ENCODE assay signal across 10 cellular contexts in the genomic region with DNA sequence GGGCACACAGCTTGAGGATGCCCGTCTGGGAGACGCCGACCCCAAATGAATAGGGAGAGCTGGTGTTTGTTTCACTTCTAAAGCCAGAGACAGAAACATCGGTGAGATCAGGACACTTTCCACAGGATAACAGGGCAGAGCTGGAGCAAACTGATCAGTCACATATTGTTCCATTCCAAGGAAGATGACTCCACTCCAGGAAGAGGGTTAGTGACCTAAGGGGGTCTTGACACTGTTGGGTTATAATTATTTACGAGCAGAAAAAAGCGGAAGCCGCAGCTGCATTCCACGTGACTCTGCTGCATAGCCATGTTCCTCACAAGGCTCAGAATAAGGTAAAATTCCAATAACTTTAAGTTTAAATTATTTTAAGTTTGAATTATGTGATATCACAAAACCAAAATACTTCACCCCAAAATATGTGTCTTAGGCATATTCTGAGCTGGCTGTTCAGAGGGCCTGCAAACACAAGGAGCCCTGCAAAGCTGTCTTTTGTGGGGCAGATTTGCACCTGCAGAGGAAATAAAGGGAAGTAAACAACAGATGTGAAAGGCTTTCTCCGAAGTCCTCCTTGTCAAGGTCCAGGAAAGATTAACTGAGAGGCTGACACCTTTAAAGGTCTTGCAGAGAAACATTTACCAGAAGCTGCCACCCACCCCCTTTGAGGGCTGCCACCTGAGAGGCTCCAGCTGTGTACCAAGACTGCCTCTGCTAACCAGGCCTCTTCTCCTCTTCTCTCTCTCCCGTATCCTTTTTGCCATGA.
DNase-seq lines count a peak whose midpoint lies in the region; ATAC-seq and TF ChIP-seq lines count a peak whose summit lies in the region.
"Had no signal": no experiment of that assay in that cellular context is flagged by ENCODE, and none has a peak within 500 bp of the region (broad histone marks: within the 10 kb centered on the region; RNA-seq: fewer than 3 reads in every experiment).

No MANE protein-coding gene starts in this region.

- H3K18ac ChIP-seq in mesendoderm (ENCODE audit: low read length): peak overlapping the region; percentile 89

- no CpG with 5 or more reads among the region's 10 CpGs for WGBS in mesendoderm (ENCODE audit: extremely low coverage, insufficient coverage, low lambda C conversion rate)

- no peak overlapping the region for H3K9ac ChIP-seq in mesendoderm (ENCODE audit: low read length)

- H3K4me1 ChIP-seq in mesendoderm (ENCODE audit: control insufficient read depth, low read depth, low read length): peaks cover 4% of the 10 kb centered on the region

- no peaks in the 10 kb centered on the region for H3K27me3 Mint-ChIP-seq in T-helper 1 cell treated with Interleukin-12 subunit alpha and Interleukin-12 subunit beta and Interleukin-4 antibody, amounts not matched to agents 30 μg/mL and 1 μg/mL, for 36 hours (ENCODE audit: low read depth)

- H3K27ac Mint-ChIP-seq in T-helper 1 cell treated with Interleukin-12 subunit alpha and Interleukin-12 subunit beta and Interleukin-4 antibody, amounts not matched to agents 30 μg/mL and 1 μg/mL, for 36 hours: peak overlapping the region; percentile 96

- H4K5ac ChIP-seq in mesendoderm (ENCODE audit: low read length): no peak overlapping the region

- no peak overlapping the region for H4K8ac ChIP-seq in mesendoderm (ENCODE audit: low read depth, low read length)

- no peak overlapping the region for H3K4ac ChIP-seq in mesendoderm (ENCODE audit: low read depth, low read length)

- H3K4me2 ChIP-seq in mesendoderm (ENCODE audit: low read length): no peak overlapping the region

- H3K4me1 Mint-ChIP-seq in T-helper 1 cell treated with Interleukin-12 subunit alpha and Interleukin-12 subunit beta and Interleukin-4 antibody, amounts not matched to agents 30 μg/mL and 1 μg/mL, for 36 hours (ENCODE audit: low read depth): peaks cover 40% of the 10 kb centered on the region

- H3K56ac ChIP-seq in mesendoderm (ENCODE audit: low read length): peak overlapping the region; percentile 3

- no peaks in the 10 kb centered on the region for H3K79me2 ChIP-seq in mesendoderm (ENCODE audit: control insufficient read depth, insufficient read depth, low read length)

- H2BK120ac ChIP-seq in mesendoderm (ENCODE audit: low read depth, low read length): no peak overlapping the region

- H3K23ac ChIP-seq in mesendoderm (ENCODE audit: low read length): no peak overlapping the region

- H2BK5ac ChIP-seq in mesendoderm (ENCODE audit: low read length): no peak overlapping the region

- no peaks in the 10 kb centered on the region for H3K27me3 ChIP-seq in mesendoderm (ENCODE audit: insufficient read depth, low read length, poor library complexity)

- CTCF ChIA-PET in HEK293T (lab: Yijun Ruan, JAX): no interaction called here

- no peak overlapping the region for H3K4me3 ChIP-seq in mesendoderm (ENCODE audit: low read length)

- ATAC-seq in HG02678 (IDR thresholded peaks at IDR 0.05; ENCODE audit: unreplicated experiment) (peak; percentile 68), GM21717 (IDR thresholded peaks at IDR 0.05; ENCODE audit: unreplicated experiment) (no peak)

- peaks cover 10% of the 10 kb centered on the region for H3K36me3 Mint-ChIP-seq in T-helper 1 cell treated with Interleukin-12 subunit alpha and Interleukin-12 subunit beta and Interleukin-4 antibody, amounts not matched to agents 30 μg/mL and 1 μg/mL, for 36 hours (ENCODE audit: low read depth)

- H3K4me3 Mint-ChIP-seq in T-helper 1 cell treated with Interleukin-12 subunit alpha and Interleukin-12 subunit beta and Interleukin-4 antibody, amounts not matched to agents 30 μg/mL and 1 μg/mL, for 36 hours: peak overlapping the region; percentile 69

- H3K9me3 Mint-ChIP-seq in T-helper 1 cell treated with Interleukin-12 subunit alpha and Interleukin-12 subunit beta and Interleukin-4 antibody, amounts not matched to agents 30 μg/mL and 1 μg/mL, for 36 hours: peaks cover 2% of the 10 kb centered on the region

- H3K27ac ChIP-seq in mesendoderm (ENCODE audit: low read depth, low read length): peak overlapping the region; percentile 73
- H3K27ac ChIP-seq: HL-60 had no signal

- POLR2A ChIA-PET in HEK293T (lab: Yijun Ruan, JAX): no interaction called here

- DNase-seq in DMS 273 (lab: John Stamatoyannopoulos, UW; ENCODE audit: unreplicated experiment): peak; percentile 73
- DNase-seq in mesendoderm: peak; percentile 61
- DNase-seq in activated CD8-positive, alpha-beta memory T cell treated with anti-CD3 and anti-CD28 coated beads, Interleukin-2, amount 50 U/mL, for 48 hours: no peak
- no peak for DNase-seq in HEK293T (ENCODE audit: extremely low spot score)
- DNase-seq: activated CD8-positive, alpha-beta memory T cell treated with anti-CD3 and anti-CD28 coated beads, Interleukin-2, amount 50 U/mL, for 4 hours; NCI-H1417 had no signal

- H2BK15ac ChIP-seq in mesendoderm (replicated peaks; ENCODE audit: low read depth): no peak overlapping the region

- H3K79me1 ChIP-seq in mesendoderm (ENCODE audit: low read length): no peaks in the 10 kb centered on the region

- H2AK5ac ChIP-seq in mesendoderm (ENCODE audit: low read length): no peak overlapping the region

- no peaks in the 10 kb centered on the region for H3K36me3 ChIP-seq in mesendoderm (ENCODE audit: control insufficient read depth, insufficient read depth, low read length)

TF ChIP-seq in HEK293T, 16 proteins besides CTCF, POLR2A, EP300 and RAD21:
- no peak for TF ChIP-seq ARNT (IDR thresholded peaks at IDR 0.05)
- TF ChIP-seq ELF4 (IDR thresholded peaks at IDR 0.05): no peak
- no peak for TF ChIP-seq FOXK2 (IDR thresholded peaks at IDR 0.05)
- TF ChIP-seq HDGF (IDR thresholded peaks at IDR 0.05; ENCODE audit: borderline replicate concordance): no peak
- TF ChIP-seq CTBP1 (IDR thresholded peaks at IDR 0.05; ENCODE audit: borderline replicate concordance): no peak
- TF ChIP-seq FOXA1 (IDR thresholded peaks at IDR 0.05): no peak
- TF ChIP-seq SP1 (IDR thresholded peaks at IDR 0.05): no peak
- no peak for TF ChIP-seq NFRKB (IDR thresholded peaks at IDR 0.05)
- TF ChIP-seq, protein P1, sequence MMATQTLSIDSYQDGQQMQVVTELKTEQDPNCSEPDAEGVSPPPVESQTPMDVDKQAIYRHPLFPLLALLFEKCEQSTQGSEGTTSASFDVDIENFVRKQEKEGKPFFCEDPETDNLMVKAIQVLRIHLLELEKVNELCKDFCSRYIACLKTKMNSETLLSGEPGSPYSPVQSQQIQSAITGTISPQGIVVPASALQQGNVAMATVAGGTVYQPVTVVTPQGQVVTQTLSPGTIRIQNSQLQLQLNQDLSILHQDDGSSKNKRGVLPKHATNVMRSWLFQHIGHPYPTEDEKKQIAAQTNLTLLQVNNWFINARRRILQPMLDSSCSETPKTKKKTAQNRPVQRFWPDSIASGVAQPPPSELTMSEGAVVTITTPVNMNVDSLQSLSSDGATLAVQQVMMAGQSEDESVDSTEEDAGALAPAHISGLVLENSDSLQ (IDR thresholded peaks at IDR 0.05): no peak
- TF ChIP-seq ZNF384 (IDR thresholded peaks at IDR 0.05): no peak
- no peak for TF ChIP-seq FOXM1 (IDR thresholded peaks at IDR 0.05; ENCODE audit: borderline replicate concordance)
- no peak for TF ChIP-seq SUZ12 (IDR thresholded peaks at IDR 0.05)
- TF ChIP-seq L3MBTL2 (conservative IDR thresholded peaks at IDR 0.05): no peak
- no peak for TF ChIP-seq TARDBP (IDR thresholded peaks at IDR 0.05)
- no peak for TF ChIP-seq BHLHE40 (IDR thresholded peaks at IDR 0.05; ENCODE audit: borderline replicate concordance)
- TF ChIP-seq LEF1 (IDR thresholded peaks at IDR 0.05; ENCODE audit: borderline replicate concordance): no peak

Comparison
In these comparisons a context has a peak if more than half of its experiments do, and no peak if none do; other contexts are left out.
1. DNase-seq: peak in DMS 273 (single experiment) and mesendoderm (single experiment); none in activated CD8-positive, alpha-beta memory T cell treated with anti-CD3 and anti-CD28 coated beads, Interleukin-2, amount 50 U/mL, for 48 hours (single experiment) and HEK293T (single experiment).